ENCODE assay signal across 19 cellular contexts in the genomic region with DNA sequence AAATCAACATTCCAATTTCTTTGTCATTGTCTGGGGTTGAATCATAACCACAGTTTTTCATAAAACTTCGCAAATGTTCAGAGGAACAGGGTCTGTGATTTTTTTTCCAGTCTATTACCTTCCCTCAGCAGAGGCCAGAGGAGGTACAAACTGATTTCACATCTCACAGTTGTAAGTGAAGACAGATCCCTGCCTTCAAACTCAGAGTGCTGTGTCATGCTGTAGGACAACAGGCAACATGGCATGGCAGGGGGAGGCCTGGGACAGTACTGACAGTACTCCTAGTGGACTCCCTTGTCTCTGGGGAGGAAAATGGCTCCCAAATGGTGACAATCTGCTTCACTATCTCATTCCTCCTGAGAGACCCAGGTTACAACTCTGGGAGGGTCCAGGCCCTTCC.
DNase-seq lines count a peak whose midpoint lies in the region; ATAC-seq and TF ChIP-seq lines count a peak whose summit lies in the region.
"Had no signal": no experiment of that assay in that cellular context is flagged by ENCODE, and none has a peak within 500 bp of the region (broad histone marks: within the 10 kb centered on the region; RNA-seq: fewer than 3 reads in every experiment).

No MANE protein-coding gene starts in this region.

- H3K27ac ChIP-seq in PC-3 (ENCODE audit: low read length) = peak overlapping the region; percentile 26; the same call in 1 of the 2 replicates
- H3K27ac ChIP-seq: gastrocnemius medialis, neural progenitor cell, sigmoid colon had no signal

- no peaks in the 10 kb centered on the region for H3K27me3 ChIP-seq in PC-3 (ENCODE audit: low read length)
- H3K27me3 ChIP-seq: neural progenitor cell, sigmoid colon had no signal

- H3K4me2 ChIP-seq in PC-3 (ENCODE audit: low read length) = no peak overlapping the region
- H3K4me2 ChIP-seq: neural progenitor cell had no signal

- no peaks in the 10 kb centered on the region for H3K36me3 ChIP-seq in PC-3 (ENCODE audit: low read depth, low read length)
- H3K36me3 ChIP-seq: gastrocnemius medialis, neural progenitor cell, sigmoid colon had no signal

- TF ChIP-seq CTCF in PC-3 (conservative IDR thresholded peaks at IDR 0.05; ENCODE audit: low read depth, low read length) = no peak
- no peak for TF ChIP-seq CTCF in epithelial cell of esophagus (IDR thresholded peaks at IDR 0.05; ENCODE audit: insufficient read depth, low read depth, low read length, missing control alignments)

- H3F3A ChIP-seq in PC-3 (ENCODE audit: low read length, unreplicated experiment) = no peaks in the 10 kb centered on the region

- POLR2A ChIA-PET in PC-3 (lab: Charles Lee; ENCODE audit: unreplicated experiment) = no interaction called here

- no peaks in the 10 kb centered on the region for H3K9me3 ChIP-seq in PC-3 (ENCODE audit: low read length)
- H3K9me3 ChIP-seq: gastrocnemius medialis, sigmoid colon had no signal

- H3K79me2 ChIP-seq in PC-3 (ENCODE audit: low read length) = no peaks in the 10 kb centered on the region

- H3K4me1 ChIP-seq in PC-3 (ENCODE audit: insufficient read depth, low read length) = peaks cover 5% of the 10 kb centered on the region; the same call in 1 of the 2 replicates
- H3K4me1 ChIP-seq: gastrocnemius medialis, neural progenitor cell had no signal

- no peak overlapping the region for H3K9ac ChIP-seq in PC-3 (ENCODE audit: low read length)
- H3K9ac ChIP-seq: neural progenitor cell had no signal

- CTCF ChIA-PET in PC-3 (lab: Charles Lee) = no interaction called here

- BruUV-seq in PC-3 (replicated peaks; lab: Mats Ljungman, UMichigan) = no TSS peak

- H3K4me3 ChIP-seq in PC-3 (ENCODE audit: low read length) (no peak overlapping the region), epithelial cell of esophagus (ENCODE audit: low read length) (no peak overlapping the region)
- H3K4me3 ChIP-seq: gastrocnemius medialis, GM12878, neural progenitor cell, sigmoid colon had no signal

- ATAC-seq in PC-3 = no peak; the same call in 1 of the 2 replicates
- no peak for ATAC-seq in GM18498 (IDR thresholded peaks at IDR 0.05; ENCODE audit: unreplicated experiment)
- ATAC-seq: gastrocnemius medialis; GM12878; stimulated activated memory B cell treated with anti-CD40 and anti-IgM and Interleukin-4, amounts not matched to agents 10 μg/mL and 1 μg/mL and 100 μg/mL, for 72 hours; WTC11 had no signal

- DNase-seq in EH (ENCODE audit: low read depth) (peak; percentile 79), PC-3 (peak; percentile 25), epithelial cell of esophagus (ENCODE audit: low read depth) (peak; percentile 27), renal cortical epithelial cell (ENCODE audit: low read depth) (peak; percentile 57), occipital lobe (lab: John Stamatoyannopoulos, UW) (no peak), COLO668 (lab: John Stamatoyannopoulos, UW; ENCODE audit: unreplicated experiment) (no peak)
- no peak for DNase-seq in effector CD8-positive, alpha-beta T cell (lab: John Stamatoyannopoulos, UW)
- DNase-seq: activated gamma-delta T cell treated with Interleukin-2 at 50 U/mL for 16 hours, C1 segment of cervical spinal cord, DND-41, gastrocnemius medialis, NCI-H187, sigmoid colon, trophoblast cell had no signal

- H3K9me2 ChIP-seq in PC-3 (replicated peaks; ENCODE audit: low read length) = no peaks in the 10 kb centered on the region

- intact Hi-C loops in PC-3 (cut with micrococcal nuclease) = no loop called here

- H2AFZ ChIP-seq in PC-3 (ENCODE audit: low read length) = peak overlapping the region; percentile 53
- H2AFZ ChIP-seq: neural progenitor cell had no signal

- no peaks in the 10 kb centered on the region for H4K20me1 ChIP-seq in PC-3 (ENCODE audit: low read length)

Comparison
In these comparisons a context has a peak if more than half of its experiments do, and no peak if none do; other contexts are left out.
1. DNase-seq: peak in EH (single experiment), PC-3 (single experiment), epithelial cell of esophagus (single experiment) and renal cortical epithelial cell (single experiment); none in occipital lobe (single experiment), COLO668 (single experiment) and effector CD8-positive, alpha-beta T cell (single experiment).